Comparison of ENCODE assay signal across 9 cellular contexts in genomic region chr14:88129306-88130056, GRCh38.
DNase-seq lines count a peak whose midpoint lies in the region; ATAC-seq and TF ChIP-seq lines count a peak whose summit lies in the region.
"Had no signal": no experiment of that assay in that cellular context is flagged by ENCODE, and none has a peak within 500 bp of the region (broad histone marks: within the 10 kb centered on the region; RNA-seq: fewer than 3 reads in every experiment).

No MANE protein-coding gene starts in this region.

- TF ChIP-seq POLR2A in stomach (IDR thresholded peaks at IDR 0.05), result no peak

- no peak overlapping the region for H3K9ac ChIP-seq in liver (ENCODE audit: low read depth in 1 of 2, low read length in 2 of 2)

- H3K4me3 ChIP-seq in astrocyte of the cerebellum (ENCODE audit: low read depth, low read length) (no peak overlapping the region), liver (ENCODE audit: low read depth in 1 of 3, low read length in 3 of 3) (no peak overlapping the region), stomach (no peak overlapping the region)

- no peak for TF ChIP-seq EP300 in stomach (IDR thresholded peaks at IDR 0.05)

- ATAC-seq in HG03565 (IDR thresholded peaks at IDR 0.05; ENCODE audit: unreplicated experiment), result peak; percentile 78

- H3K27me3 ChIP-seq in liver (ENCODE audit: control insufficient read depth in 4 of 4, insufficient read depth in 4 of 4, low read length in 3 of 4), result no peaks in the 10 kb centered on the region
- H3K27me3 ChIP-seq in stomach, result no peaks in the 10 kb centered on the region

- H3K36me3 ChIP-seq in liver (ENCODE audit: control insufficient read depth in 4 of 4, insufficient read depth in 3 of 4, low read depth in 1 of 4, low read length in 3 of 4), result no peaks in the 10 kb centered on the region
- no peaks in the 10 kb centered on the region for H3K36me3 ChIP-seq in stomach

- intact Hi-C loops in stomach (cut with DNase I; ENCODE audit: low total_unique reads), result no loop called here

- peak; percentile 25 to 48 for TF ChIP-seq RAD21 in liver (IDR thresholded peaks at IDR 0.05)

- H3K27ac ChIP-seq in liver (ENCODE audit: low read depth in 1 of 2, low read length in 2 of 2), result no peak overlapping the region
- H3K27ac ChIP-seq in stomach, result peak overlapping the region in 2 of 5 donors; percentile 32 to 38
- H3K27ac ChIP-seq: VCaP had no signal

- DNase-seq in NCI-H82 (lab: John Stamatoyannopoulos, UW), result peak; percentile 1
- DNase-seq in NCI-H82 treated with DMSO at 0.1 percent for 48 hours (lab: John Stamatoyannopoulos, UW; ENCODE audit: unreplicated experiment), result no peak
- DNase-seq in astrocyte of the cerebellum (ENCODE audit: low read depth), result peak; percentile 62
- no peak for DNase-seq in GM10266 (ENCODE audit: extremely low spot score)
- DNase-seq in NCI-H2227 (lab: John Stamatoyannopoulos, UW; ENCODE audit: unreplicated experiment), result no peak
- DNase-seq in stomach, result no peak

- H3K9me3 ChIP-seq in liver (ENCODE audit: control insufficient read depth in 4 of 4, low read length in 3 of 4) (peaks cover 0 to 1% (median 0%) of the 10 kb centered on the region in 4 donors), stomach (peaks cover 0 to 14% (median 3%) of the 10 kb centered on the region in 4 donors)

- H3K4me1 ChIP-seq in liver (ENCODE audit: control insufficient read depth in 4 of 4, insufficient read depth in 4 of 4, low read length in 3 of 4) (peaks cover 0 to 4% (median 0%) of the 10 kb centered on the region in 4 donors), stomach (no peaks in the 10 kb centered on the region)

- in situ Hi-C loops in astrocyte of the cerebellum (cut with HindIII; ENCODE audit: low sequenced_read_pairs), result no loop called here

- WGBS in liver, result 62% methylated on average over 2 of the region's 2 CpGs
- WGBS in stomach, 5 donors, result 38 to 58% (median 42%) methylated on average over 2 of the region's 2 CpGs

- TF ChIP-seq CTCF in astrocyte of the cerebellum (IDR thresholded peaks at IDR 0.05; ENCODE audit: low read depth, low read length, missing control alignments) (peak; percentile 36), liver (IDR thresholded peaks at IDR 0.05; ENCODE audit: low read depth, low read length, missing input control) (no peak), GM10266 (IDR thresholded peaks at IDR 0.05; ENCODE audit: control insufficient read depth, insufficient read depth, low read depth, missing control alignments) (no peak), stomach (IDR thresholded peaks at IDR 0.05) (no peak)

TF ChIP-seq in liver, 16 proteins besides CTCF, POLR2A, EP300 and RAD21:
- TF ChIP-seq, protein P1, sequence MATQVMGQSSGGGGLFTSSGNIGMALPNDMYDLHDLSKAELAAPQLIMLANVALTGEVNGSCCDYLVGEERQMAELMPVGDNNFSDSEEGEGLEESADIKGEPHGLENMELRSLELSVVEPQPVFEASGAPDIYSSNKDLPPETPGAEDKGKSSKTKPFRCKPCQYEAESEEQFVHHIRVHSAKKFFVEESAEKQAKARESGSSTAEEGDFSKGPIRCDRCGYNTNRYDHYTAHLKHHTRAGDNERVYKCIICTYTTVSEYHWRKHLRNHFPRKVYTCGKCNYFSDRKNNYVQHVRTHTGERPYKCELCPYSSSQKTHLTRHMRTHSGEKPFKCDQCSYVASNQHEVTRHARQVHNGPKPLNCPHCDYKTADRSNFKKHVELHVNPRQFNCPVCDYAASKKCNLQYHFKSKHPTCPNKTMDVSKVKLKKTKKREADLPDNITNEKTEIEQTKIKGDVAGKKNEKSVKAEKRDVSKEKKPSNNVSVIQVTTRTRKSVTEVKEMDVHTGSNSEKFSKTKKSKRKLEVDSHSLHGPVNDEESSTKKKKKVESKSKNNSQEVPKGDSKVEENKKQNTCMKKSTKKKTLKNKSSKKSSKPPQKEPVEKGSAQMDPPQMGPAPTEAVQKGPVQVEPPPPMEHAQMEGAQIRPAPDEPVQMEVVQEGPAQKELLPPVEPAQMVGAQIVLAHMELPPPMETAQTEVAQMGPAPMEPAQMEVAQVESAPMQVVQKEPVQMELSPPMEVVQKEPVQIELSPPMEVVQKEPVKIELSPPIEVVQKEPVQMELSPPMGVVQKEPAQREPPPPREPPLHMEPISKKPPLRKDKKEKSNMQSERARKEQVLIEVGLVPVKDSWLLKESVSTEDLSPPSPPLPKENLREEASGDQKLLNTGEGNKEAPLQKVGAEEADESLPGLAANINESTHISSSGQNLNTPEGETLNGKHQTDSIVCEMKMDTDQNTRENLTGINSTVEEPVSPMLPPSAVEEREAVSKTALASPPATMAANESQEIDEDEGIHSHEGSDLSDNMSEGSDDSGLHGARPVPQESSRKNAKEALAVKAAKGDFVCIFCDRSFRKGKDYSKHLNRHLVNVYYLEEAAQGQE (IDR thresholded peaks at IDR 0.05), result no peak
- no peak for TF ChIP-seq EGR1 (IDR thresholded peaks at IDR 0.05; ENCODE audit: low read depth in 2 of 2)
- TF ChIP-seq, protein P2, sequence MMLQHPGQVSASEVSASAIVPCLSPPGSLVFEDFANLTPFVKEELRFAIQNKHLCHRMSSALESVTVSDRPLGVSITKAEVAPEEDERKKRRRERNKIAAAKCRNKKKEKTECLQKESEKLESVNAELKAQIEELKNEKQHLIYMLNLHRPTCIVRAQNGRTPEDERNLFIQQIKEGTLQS (IDR thresholded peaks at IDR 0.05), result no peak
- TF ChIP-seq HNF4A (conservative IDR thresholded peaks at IDR 0.05), result no peak
- no peak for TF ChIP-seq GABPA (IDR thresholded peaks at IDR 0.05 in 1 of 2, conservative IDR thresholded peaks at IDR 0.05 in 1 of 2)
- no peak for TF ChIP-seq JUND (IDR thresholded peaks at IDR 0.05)
- TF ChIP-seq, protein P3, sequence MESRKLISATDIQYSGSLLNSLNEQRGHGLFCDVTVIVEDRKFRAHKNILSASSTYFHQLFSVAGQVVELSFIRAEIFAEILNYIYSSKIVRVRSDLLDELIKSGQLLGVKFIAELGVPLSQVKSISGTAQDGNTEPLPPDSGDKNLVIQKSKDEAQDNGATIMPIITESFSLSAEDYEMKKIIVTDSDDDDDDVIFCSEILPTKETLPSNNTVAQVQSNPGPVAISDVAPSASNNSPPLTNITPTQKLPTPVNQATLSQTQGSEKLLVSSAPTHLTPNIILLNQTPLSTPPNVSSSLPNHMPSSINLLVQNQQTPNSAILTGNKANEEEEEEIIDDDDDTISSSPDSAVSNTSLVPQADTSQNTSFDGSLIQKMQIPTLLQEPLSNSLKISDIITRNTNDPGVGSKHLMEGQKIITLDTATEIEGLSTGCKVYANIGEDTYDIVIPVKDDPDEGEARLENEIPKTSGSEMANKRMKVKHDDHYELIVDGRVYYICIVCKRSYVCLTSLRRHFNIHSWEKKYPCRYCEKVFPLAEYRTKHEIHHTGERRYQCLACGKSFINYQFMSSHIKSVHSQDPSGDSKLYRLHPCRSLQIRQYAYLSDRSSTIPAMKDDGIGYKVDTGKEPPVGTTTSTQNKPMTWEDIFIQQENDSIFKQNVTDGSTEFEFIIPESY (IDR thresholded peaks at IDR 0.05), result no peak
- TF ChIP-seq SP1 (IDR thresholded peaks at IDR 0.05), result no peak
- no peak for TF ChIP-seq NR2F2 (IDR thresholded peaks at IDR 0.05)
- TF ChIP-seq, protein P4, sequence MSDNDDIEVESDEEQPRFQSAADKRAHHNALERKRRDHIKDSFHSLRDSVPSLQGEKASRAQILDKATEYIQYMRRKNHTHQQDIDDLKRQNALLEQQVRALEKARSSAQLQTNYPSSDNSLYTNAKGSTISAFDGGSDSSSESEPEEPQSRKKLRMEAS (IDR thresholded peaks at IDR 0.05), result no peak
- no peak for TF ChIP-seq FOXA2 (IDR thresholded peaks at IDR 0.05)
- no peak for TF ChIP-seq YY1 (IDR thresholded peaks at IDR 0.05)
- TF ChIP-seq TAF1 (conservative IDR thresholded peaks at IDR 0.05), result no peak

Comparison
In these comparisons a context has a peak if more than half of its experiments do, and no peak if none do; other contexts are left out.
1. DNase-seq: peak in NCI-H82 (single experiment) and astrocyte of the cerebellum (single experiment); none in NCI-H82 treated with DMSO at 0.1 percent for 48 hours (single experiment), GM10266 (single experiment), NCI-H2227 (single experiment) and stomach (single experiment).